ENCODE assay signal across 8 cellular contexts in the genomic region with DNA sequence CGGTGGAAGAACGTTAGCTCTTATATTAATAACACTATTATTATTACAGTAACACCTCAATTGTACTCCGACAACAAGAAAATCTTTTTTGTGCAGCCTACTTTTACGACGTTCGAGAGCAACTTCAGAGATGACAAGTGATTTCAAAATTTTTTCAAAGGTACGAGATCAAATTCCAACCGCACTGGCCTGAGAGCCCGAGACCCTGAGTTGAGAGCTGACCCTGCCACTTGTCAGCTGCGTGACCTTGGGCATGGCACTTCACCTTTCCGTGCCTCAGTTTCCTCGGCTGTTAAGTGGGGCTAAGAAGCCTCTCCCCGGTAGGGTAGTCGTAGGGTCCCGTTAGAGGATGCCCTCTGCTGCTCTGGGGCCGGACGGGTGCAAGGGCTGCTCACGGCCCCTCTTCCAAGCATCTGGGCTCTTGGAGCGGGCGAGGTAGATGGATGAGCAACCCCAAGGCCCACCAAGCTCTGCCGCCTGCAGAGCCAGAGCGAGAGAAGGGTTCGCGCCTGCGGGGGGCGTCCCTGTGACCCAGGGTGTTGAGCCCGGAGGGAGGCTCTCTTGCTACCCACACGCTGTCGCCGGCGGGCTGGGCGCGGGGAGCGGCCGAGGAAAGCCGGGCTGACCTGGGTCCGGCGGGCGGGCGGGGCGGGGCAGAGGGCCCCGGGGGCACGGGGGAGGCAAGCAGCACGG. TPM values are rescaled to one million over a fixed set of nuclear protein-coding genes. Genes with fewer than 3 reads are reported as not detected.
DNase-seq lines count a peak whose midpoint lies in the region; ATAC-seq and TF ChIP-seq lines count a peak whose summit lies in the region.

No MANE protein-coding gene starts in this region.

- ATAC-seq in GM18502 (IDR thresholded peaks at IDR 0.05; ENCODE audit: poor library complexity, unreplicated experiment) (peak; percentile 49), HG03159 (IDR thresholded peaks at IDR 0.05; ENCODE audit: unreplicated experiment) (peak; percentile 48), omental fat pad (ENCODE audit: low FRiP score) (peak; percentile 40)

- DNase-seq in AG04449 (ENCODE audit: low read depth, low spot score): no peak
- peak; percentile 8 for DNase-seq in T-helper 22 cell (ENCODE audit: low read depth)
- DNase-seq in fibroblast of pulmonary artery (ENCODE audit: low read depth): no peak
- no peak for DNase-seq in omental fat pad (ENCODE audit: low spot score)
- no peak for DNase-seq in activated CD4-positive, CD25-positive, alpha-beta regulatory T cell treated with anti-CD3 and anti-CD28 coated beads, Interleukin-2, amount 50 U/mL, for 72 hours
- no peak for DNase-seq in SHP77 treated with DMSO at 0.1 percent for 48 hours (lab: John Stamatoyannopoulos, UW)

- CTCF ChIA-PET in AG04449 (lab: Yijun Ruan, JAX): interaction anchor here (0.8 to 5.1 kb wide), 8 partner anchors 10 to 176 kb away, joined by 3 to 37 read pairs (median 4); no protein-coding TSS in a partner anchor

- TF ChIP-seq CTCF in AG04449 (IDR thresholded peaks at IDR 0.05; ENCODE audit: insufficient read depth, low read length, missing control alignments): peak; percentile 26
- no peak for TF ChIP-seq CTCF in fibroblast of pulmonary artery (IDR thresholded peaks at IDR 0.05; ENCODE audit: low read length, missing control alignments)
- TF ChIP-seq CTCF in omental fat pad (IDR thresholded peaks at IDR 0.05): no peak

- POLR2A ChIA-PET in AG04449 (lab: Yijun Ruan, JAX): interaction anchor here (1.2 kb wide), 1 partner anchor 28 kb away, joined by 3 read pairs; a partner anchor contains a TSS

- H3K4me3 ChIP-seq in AG04449 (ENCODE audit: low read depth, low read length) (peak overlapping the region; percentile 76), fibroblast of pulmonary artery (replicated peaks; ENCODE audit: low read depth, low read length) (peak overlapping the region; percentile 77)

RNA-seq across cellular contexts. Expression of a gene that starts 0.5 kb away (rescaled TPM):
- total RNA-seq in omental fat pad: 10 to 100 TPM in 3 of 4 donors, 1 to 10 TPM in 1; 9.5 to 16.4 (median 14.3) TPM

RNA-seq across cellular contexts. Expression of a gene that starts 28.2 kb away (rescaled TPM):
- total RNA-seq in omental fat pad: 10 to 100 TPM in 1 of 4 donors, 1 to 10 TPM in 3; 4.5 to 13.9 (median 5.0) TPM
